9 cellular contexts compared by ENCODE assay signal in genomic region chr5:6705088-6705487, GRCh38. TPM values are rescaled to one million over a fixed set of nuclear protein-coding genes. Genes with fewer than 3 reads are reported as not detected.
DNase-seq lines count a peak whose midpoint lies in the region; ATAC-seq, FAIRE-seq and TF ChIP-seq lines count a peak whose summit lies in the region.
"Had no signal": no experiment of that assay in that cellular context is flagged by ENCODE, and none has a peak within 500 bp of the region (broad histone marks: within the 10 kb centered on the region; RNA-seq: fewer than 3 reads in every experiment).

No MANE protein-coding gene starts in this region.

- H3K27me3 ChIP-seq in cardiac muscle cell, result no peaks in the 10 kb centered on the region

- no peaks in the 10 kb centered on the region for H3K9me3 ChIP-seq in cardiac muscle cell (ENCODE audit: low read depth)

- peak overlapping the region; percentile 87 for H3K27ac ChIP-seq in cardiac muscle cell

- H3K4me1 ChIP-seq in cardiac muscle cell (ENCODE audit: low read depth), result peaks cover 19% of the 10 kb centered on the region

- intact Hi-C loops in Right ventricle myocardium inferior (cut with DNase I), result no loop called here

- DNase-seq in cardiac muscle cell (ENCODE audit: low read depth in 1 of 2, low spot score in 1 of 2) (no peak), Right ventricle myocardium inferior (ENCODE audit: missing footprints) (no peak), dermis blood vessel endothelial cell (peak; percentile 39), urothelium cell line (ENCODE audit: low spot score) (peak; percentile 41), LoVo (ENCODE audit: low spot score) (no peak), NCI-H1417 (lab: John Stamatoyannopoulos, UW) (no peak), anterior cingulate cortex (lab: John Stamatoyannopoulos, UW) (no peak)
- DNase-seq: effector memory CD8-positive, alpha-beta T cell had no signal

- ATAC-seq in Right ventricle myocardium inferior, result no peak
- ATAC-seq in HG03439 (IDR thresholded peaks at IDR 0.05; ENCODE audit: unreplicated experiment), result peak; percentile 55
- ATAC-seq: effector memory CD8-positive, alpha-beta T cell had no signal

- no peak overlapping the region for H3K4me3 ChIP-seq in cardiac muscle cell

- TF ChIP-seq CTCF in cardiac muscle cell (IDR thresholded peaks at IDR 0.05; ENCODE audit: low read depth, low read length), result no peak

- H3K36me3 ChIP-seq in cardiac muscle cell, result no peaks in the 10 kb centered on the region

- FAIRE-seq in urothelium cell line (lab: Jason Lieb, UNC), result no peak

RNA-seq across cellular contexts. Expression of gene TENT4A, which starts 8.1 kb away (rescaled TPM):
- total RNA-seq in cardiac muscle cell (10.1 and 27.0 TPM in 2 replicates), Right ventricle myocardium inferior (13.0 TPM), dermis blood vessel endothelial cell (7.8 and 12.2 TPM in 2 replicates)
- 6.7 and 10.9 TPM in 2 replicates for polyA plus RNA-seq in cardiac muscle cell

Comparison
In these comparisons a context has a peak if more than half of its experiments do, and no peak if none do; other contexts are left out.
1. DNase-seq: peak in dermis blood vessel endothelial cell (single experiment) and urothelium cell line (single experiment); none in cardiac muscle cell (0 of 2), Right ventricle myocardium inferior (single experiment), LoVo (single experiment), NCI-H1417 (0 of 3) and anterior cingulate cortex (0 of 58).